ENCODE assay signal across 28 cellular contexts in the genomic region with DNA sequence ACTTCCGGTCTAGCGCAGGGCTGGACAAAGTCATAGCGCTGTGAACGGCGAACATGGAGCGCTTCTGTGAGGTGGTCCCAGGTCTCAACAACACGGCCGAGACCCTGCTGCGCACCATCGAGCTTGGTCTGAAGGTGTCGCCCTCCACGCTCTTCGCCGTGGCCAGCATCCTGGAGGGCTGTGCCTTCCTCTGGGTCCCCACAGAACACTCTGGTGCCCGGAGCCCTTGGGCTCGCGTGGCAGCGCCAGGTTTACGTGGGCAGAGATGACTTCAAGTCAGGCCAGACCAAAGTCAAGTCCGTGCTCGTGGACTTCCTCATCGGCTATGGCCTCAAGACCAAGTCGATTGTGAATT.
"Had no signal": no experiment of that assay in that cellular context is flagged by ENCODE, and none has a peak within 500 bp of the region (broad histone marks: within the 10 kb centered on the region; RNA-seq: fewer than 3 reads in every experiment).

No MANE protein-coding gene starts in this region.

- H3K27me3 ChIP-seq: ascending aorta, breast epithelium, cardiac muscle cell, colonic mucosa, esophagus squamous epithelium, gastroesophageal sphincter had no signal

- H3K4me3 ChIP-seq: ascending aorta, breast epithelium, cardiac muscle cell, colonic mucosa, esophagus squamous epithelium, gastroesophageal sphincter had no signal

- ATAC-seq: activated naive CD4-positive, alpha-beta T cell treated with anti-CD3 and anti-CD28 coated beads, Interleukin-2, amount 50 U/mL, for 72 hours; activated T-cell treated with anti-CD3 and anti-CD28 coated beads, Interleukin-2, amount 50 U/mL, for 72 hours; gastroesophageal sphincter had no signal

- DNase-seq: activated CD4-positive, alpha-beta memory T cell treated with anti-CD3 and anti-CD28 coated beads, Interleukin-2, amount 10 ng/mL, durations not matched to agents 7 days and 5 days; activated CD4-positive, alpha-beta T cell treated with anti-CD3 and anti-CD28 coated beads for 1 hour; activated CD4-positive, alpha-beta T cell treated with anti-CD3 and anti-CD28 coated beads for 4 hours; activated CD4-positive, alpha-beta T cell treated with anti-CD3 and anti-CD28 coated beads, Interleukin-2, amount 10 ng/mL, durations not matched to agents 7 days and 5 days; activated CD4-positive, alpha-beta T cell treated with anti-CD3 and anti-CD28 coated beads, Interleukin-2, amount 50 U/mL, for 4 hours; activated CD8-positive, alpha-beta memory T cell treated with anti-CD3 and anti-CD28 coated beads, Interleukin-2, amount 50 U/mL, for 48 hours; activated gamma-delta T cell; activated naive CD4-positive, alpha-beta T cell; activated naive CD4-positive, alpha-beta T cell treated with anti-CD3 and anti-CD28 coated beads, Interleukin-2, amount 10 ng/mL, durations not matched to agents 7 days and 5 days; activated naive CD8-positive, alpha-beta T cell treated with anti-CD3 and anti-CD28 coated beads, Interleukin-2, amount 10 ng/mL, durations not matched to agents 7 days and 5 days; activated T-cell treated with anti-CD3 and anti-CD28 coated beads for 4 hours; activated T-cell treated with anti-CD3 and anti-CD28 coated beads, Interleukin-2, amount 50 U/mL, for 24 hours; activated T-cell treated with anti-CD3 and anti-CD28 coated beads, Interleukin-2, amount 50 U/mL, for 72 hours; central memory CD4-positive, alpha-beta T cell; cerebellar nuclear complex; colonic mucosa; effector CD8-positive, alpha-beta T cell; esophagus squamous epithelium; foreskin melanocyte; head of caudate nucleus; T-helper 2 cell had no signal

- H3K36me3 ChIP-seq: ascending aorta, breast epithelium, cardiac muscle cell, colonic mucosa, esophagus squamous epithelium, gastroesophageal sphincter had no signal

- FAIRE-seq: endometrium, endothelial cell of umbilical vein had no signal
